Comparison of ENCODE assay signal across 33 cellular contexts in genomic region chr18:13915391-13915790, GRCh38. TPM values are rescaled to one million over a fixed set of nuclear protein-coding genes. Genes with fewer than 3 reads are reported as not detected.
"Had no signal": no experiment of that assay in that cellular context is flagged by ENCODE, and none has a peak within 500 bp of the region (broad histone marks: within the 10 kb centered on the region; RNA-seq: fewer than 3 reads in every experiment).

Gene MC2R, minus strand, starts transcription at chr18:13915536. Its CDS starts 30,018 bp downstream, at chr18:13885518.

- H3K9ac ChIP-seq: parathyroid adenoma had no signal

- H3K4me3 ChIP-seq: left ventricle myocardium inferior, lung, mucosa of descending colon, psoas muscle, sigmoid colon, spleen, suprapubic skin, thoracic aorta, tibial artery, upper lobe of right lung, uterus had no signal

- H3K9me3 Mint-ChIP-seq: immature natural killer cell; naive thymus-derived CD4-positive, alpha-beta T cell; natural killer cell treated with Interleukin-12 subunit alpha and Interleukin-12 subunit beta and Interleukin-15 and Interleukin-18, amount 100 ng/mL, for 72 hours; stimulated activated effector memory CD8-positive, alpha-beta T cell treated with anti-CD3 and anti-CD28 coated beads, Interleukin-12 subunit alpha, Interleukin-12 subunit beta, amount 100 ng/mL, for 72 hours; stimulated activated naive CD8-positive, alpha-beta T cell treated with anti-CD3 and anti-CD28 coated beads, Interleukin-15, Interleukin-2, amounts not matched to agents 100 ng/mL and 50 ng/mL, for 24 hours had no signal

- H3K36me3 Mint-ChIP-seq: immature natural killer cell; naive thymus-derived CD4-positive, alpha-beta T cell; natural killer cell treated with Interleukin-12 subunit alpha and Interleukin-12 subunit beta and Interleukin-15 and Interleukin-18, amount 100 ng/mL, for 72 hours; stimulated activated effector memory CD8-positive, alpha-beta T cell treated with anti-CD3 and anti-CD28 coated beads, Interleukin-12 subunit alpha, Interleukin-12 subunit beta, amount 100 ng/mL, for 72 hours had no signal

- DNase-seq: hypothalamus; immature natural killer cell; kidney; left colon; mesendoderm; midbrain; naive thymus-derived CD4-positive, alpha-beta T cell; psoas muscle; sigmoid colon; small intestine; spleen; stimulated activated CD4-positive, alpha-beta T cell treated with anti-CD3 and anti-CD28 coated beads, Interleukin-4, amount 100 ng/mL, for 24 hours; stimulated activated naive CD4-positive, alpha-beta T cell; tibial artery; trophoblast cell; upper lobe of right lung; uterus had no signal

- H3K27me3 ChIP-seq: sigmoid colon, spleen, suprapubic skin, tibial artery, upper lobe of right lung, uterus had no signal

- H3K4me3 Mint-ChIP-seq: immature natural killer cell; naive thymus-derived CD4-positive, alpha-beta T cell; natural killer cell treated with Interleukin-12 subunit alpha and Interleukin-12 subunit beta and Interleukin-15 and Interleukin-18, amount 100 ng/mL, for 72 hours; stimulated activated effector memory CD8-positive, alpha-beta T cell treated with anti-CD3 and anti-CD28 coated beads, Interleukin-12 subunit alpha, Interleukin-12 subunit beta, amount 100 ng/mL, for 72 hours; stimulated activated naive CD8-positive, alpha-beta T cell treated with anti-CD3 and anti-CD28 coated beads, Interleukin-15, Interleukin-2, amounts not matched to agents 100 ng/mL and 50 ng/mL, for 24 hours had no signal

- FAIRE-seq: islet of Langerhans, kidney, small intestine had no signal

- H2AFZ ChIP-seq: parathyroid adenoma had no signal

- H3K4me1 Mint-ChIP-seq: immature natural killer cell; naive thymus-derived CD4-positive, alpha-beta T cell; stimulated activated effector memory CD8-positive, alpha-beta T cell treated with anti-CD3 and anti-CD28 coated beads, Interleukin-12 subunit alpha, Interleukin-12 subunit beta, amount 100 ng/mL, for 72 hours had no signal

- H3K4me1 ChIP-seq: parathyroid adenoma, psoas muscle, spleen, upper lobe of right lung, uterus had no signal

- H3K27me3 Mint-ChIP-seq: stimulated activated naive CD8-positive, alpha-beta T cell treated with anti-CD3 and anti-CD28 coated beads, Interleukin-15, Interleukin-2, amounts not matched to agents 100 ng/mL and 50 ng/mL, for 24 hours had no signal

- H3K27ac Mint-ChIP-seq: immature natural killer cell; natural killer cell treated with Interleukin-12 subunit alpha and Interleukin-12 subunit beta and Interleukin-15 and Interleukin-18, amount 100 ng/mL, for 72 hours; stimulated activated effector memory CD8-positive, alpha-beta T cell treated with anti-CD3 and anti-CD28 coated beads, Interleukin-12 subunit alpha, Interleukin-12 subunit beta, amount 100 ng/mL, for 72 hours; stimulated activated naive CD8-positive, alpha-beta T cell treated with anti-CD3 and anti-CD28 coated beads, Interleukin-15, Interleukin-2, amounts not matched to agents 100 ng/mL and 50 ng/mL, for 24 hours had no signal

- H3K27ac ChIP-seq: left ventricle myocardium inferior, parathyroid adenoma, psoas muscle, sigmoid colon, suprapubic skin, thoracic aorta, tibial artery, upper lobe of right lung, uterus had no signal

- H3K36me3 ChIP-seq: left ventricle myocardium inferior, sigmoid colon, spleen, suprapubic skin, thoracic aorta, tibial artery, upper lobe of right lung, uterus had no signal

- H3K9me3 ChIP-seq: left ventricle myocardium inferior, mucosa of descending colon, psoas muscle, sigmoid colon, spleen, suprapubic skin, thoracic aorta, tibial artery, upper lobe of right lung, uterus had no signal

- H3K79me2 ChIP-seq: parathyroid adenoma had no signal

RNA-seq across cellular contexts. Expression of gene MC2R, which starts in this region (rescaled TPM):
- total RNA-seq: kidney; left colon; left ventricle myocardium inferior; lower leg skin; mucosa of descending colon; myocyte; naive thymus-derived CD4-positive, alpha-beta T cell; natural killer cell treated with Interleukin-12 subunit alpha and Interleukin-12 subunit beta and Interleukin-15 and Interleukin-18, amount 100 ng/mL, for 72 hours; osteocyte; posterior vena cava; sigmoid colon; spleen; subcutaneous adipose tissue; suprapubic skin; thoracic aorta; upper lobe of right lung; uterus had no signal
- polyA plus RNA-seq: immature natural killer cell; lung; naive thymus-derived CD4-positive, alpha-beta T cell; neural cell; psoas muscle; sigmoid colon; spleen had no signal
